13 cellular contexts compared by ENCODE assay signal in genomic region chr13:26561636-26562537, GRCh38. TPM values are rescaled to one million over a fixed set of nuclear protein-coding genes. Genes with fewer than 3 reads are reported as not detected.
DNase-seq lines count a peak whose midpoint lies in the region; ATAC-seq and TF ChIP-seq lines count a peak whose summit lies in the region.
"Had no signal": no experiment of that assay in that cellular context is flagged by ENCODE, and none has a peak within 500 bp of the region (broad histone marks: within the 10 kb centered on the region; RNA-seq: fewer than 3 reads in every experiment).

No MANE protein-coding gene starts in this region.

- no peak overlapping the region for H2AK5ac ChIP-seq in neuronal stem cell (ENCODE audit: low read depth, low read length)

- H2AFZ ChIP-seq in neuronal stem cell (ENCODE audit: low read length), result no peak overlapping the region

- TF ChIP-seq EP300 in gastroesophageal sphincter (IDR thresholded peaks at IDR 0.05), result no peak

- peaks cover 7 to 15% (median 12%) of the 10 kb centered on the region in 4 donors for H3K4me1 Mint-ChIP-seq in CD4-positive, alpha-beta memory T cell

- H3K27me3 ChIP-seq in neuronal stem cell (ENCODE audit: control insufficient read depth in 3 of 3, insufficient read depth in 3 of 3, low read depth in 1 of 3, low read length in 3 of 3), result no peaks in the 10 kb centered on the region
- no peaks in the 10 kb centered on the region for H3K27me3 ChIP-seq in gastroesophageal sphincter
- H3K27me3 ChIP-seq in CD4-positive, alpha-beta memory T cell (ENCODE audit: insufficient read depth, low read length), result peaks cover 22% of the 10 kb centered on the region

- no peak overlapping the region for H3K14ac ChIP-seq in neuronal stem cell (ENCODE audit: low read length)

- no peak overlapping the region for H3K4me2 ChIP-seq in neuronal stem cell (ENCODE audit: insufficient read depth, low read length, poor library complexity, severe bottlenecking)

- H3K18ac ChIP-seq in neuronal stem cell (ENCODE audit: low read length), result no peak overlapping the region

- no peak overlapping the region for H3K4me3 Mint-ChIP-seq in CD4-positive, alpha-beta memory T cell
- H3K4me3 Mint-ChIP-seq: WTC11 had no signal

- POLR2A ChIA-PET in CD4-positive, alpha-beta memory T cell (lab: Charles Lee; ENCODE audit: partially characterized antibody), result no interaction called here

- no peak overlapping the region for H3K23ac ChIP-seq in neuronal stem cell (ENCODE audit: low read depth, low read length, poor library complexity)

- H2BK15ac ChIP-seq in neuronal stem cell (ENCODE audit: low read length), result no peak overlapping the region

- H3K9ac ChIP-seq in neuronal stem cell (ENCODE audit: low read depth, low read length, poor library complexity), result no peak overlapping the region

- intact Hi-C loops in CD4-positive, alpha-beta memory T cell (cut with micrococcal nuclease), result no loop called here

- peaks cover 2% of the 10 kb centered on the region for H3K79me1 ChIP-seq in neuronal stem cell (ENCODE audit: low read depth, low read length)

- no peak overlapping the region for H3K27ac Mint-ChIP-seq in CD4-positive, alpha-beta memory T cell
- H3K27ac Mint-ChIP-seq: WTC11 had no signal

- no peak overlapping the region for H4K8ac ChIP-seq in neuronal stem cell (ENCODE audit: low read depth, low read length)

- DNase-seq in EL (peak; percentile 80), NCI-H82 (lab: John Stamatoyannopoulos, UW) (peak; percentile 77), fibroblast of pulmonary artery (ENCODE audit: low read depth) (peak; percentile 68), neuronal stem cell (ENCODE audit: low spot score) (peak; percentile 41), GM13976 (ENCODE audit: low spot score) (no peak), caudate nucleus (lab: John Stamatoyannopoulos, UW) (no peak)
- DNase-seq in CD4-positive, alpha-beta memory T cell, result no peak
- DNase-seq: activated T-cell treated with anti-CD3 and anti-CD28 coated beads, Interleukin-2, amount 50 U/mL, for 1 hour; Caco-2; midbrain; NCI-H510A had no signal

- no peak for ATAC-seq in gastroesophageal sphincter
- ATAC-seq: WTC11 had no signal

- TF ChIP-seq CTCF in fibroblast of pulmonary artery (IDR thresholded peaks at IDR 0.05; ENCODE audit: low read length, missing control alignments) (no peak), GM13976 (IDR thresholded peaks at IDR 0.05; ENCODE audit: borderline replicate concordance, control extremely low read depth, extremely low read depth, insufficient read depth, missing control alignments) (no peak), gastroesophageal sphincter (IDR thresholded peaks at IDR 0.05) (no peak)

- in situ Hi-C loops in GM13976 (cut with MboI; ENCODE audit: low sequenced_read_pairs, unreplicated experiment), result no loop called here

- WGBS in neuronal stem cell (ENCODE audit: extremely low coverage in 2 of 2, insufficient read length in 2 of 2, insufficient replicate concordance in 1 of 2), 2 donors, result no CpG with 5 or more reads among the region's 8 CpGs
- 55 to 62% methylated on average over 6 to 8 of the region's 8 CpGs for WGBS in gastroesophageal sphincter (ENCODE audit: low coverage in 1 of 2), 2 donors

- H3K4me1 ChIP-seq in neuronal stem cell (ENCODE audit: control insufficient read depth in 2 of 2, insufficient read depth in 1 of 2, low read depth in 1 of 2, low read length in 2 of 2), result peaks cover 27% of the 10 kb centered on the region in 2 donors
- H3K4me1 ChIP-seq in gastroesophageal sphincter, result peaks cover 0 to 39% (median 0%) of the 10 kb centered on the region in 3 donors
- H3K4me1 ChIP-seq in CD4-positive, alpha-beta memory T cell (ENCODE audit: insufficient read depth, low read length), result peaks cover 9% of the 10 kb centered on the region

- H3K4me3 ChIP-seq in fibroblast of pulmonary artery (replicated peaks; ENCODE audit: low read depth, low read length) (no peak overlapping the region), neuronal stem cell (ENCODE audit: low read length in 2 of 2) (peak overlapping the region in 1 of 2 donors; percentile 14), gastroesophageal sphincter (no peak overlapping the region)
- H3K4me3 ChIP-seq in CD4-positive, alpha-beta memory T cell (ENCODE audit: low read length in 2 of 2), result no peak overlapping the region

- peaks cover 0 to 4% (median 0%) of the 10 kb centered on the region in 8 donors for H3K9me3 Mint-ChIP-seq in CD4-positive, alpha-beta memory T cell
- H3K9me3 Mint-ChIP-seq: WTC11 had no signal

- no peak overlapping the region for H2BK5ac ChIP-seq in neuronal stem cell (ENCODE audit: low read length)

- H2BK120ac ChIP-seq in neuronal stem cell (ENCODE audit: low read depth, low read length), result no peak overlapping the region

- no peak overlapping the region for H4K91ac ChIP-seq in neuronal stem cell (ENCODE audit: low read depth, low read length, poor library complexity)

- CTCF ChIA-PET in CD4-positive, alpha-beta memory T cell (lab: Charles Lee; ENCODE audit: partially characterized antibody), result no interaction called here

- H3K27ac ChIP-seq in neuronal stem cell (replicated peaks; ENCODE audit: low read length), result peak overlapping the region; percentile 55
- no peak overlapping the region for H3K27ac ChIP-seq in caudate nucleus (ENCODE audit: low read depth, low read length)
- H3K27ac ChIP-seq in gastroesophageal sphincter, result no peak overlapping the region
- H3K27ac ChIP-seq in CD4-positive, alpha-beta memory T cell (ENCODE audit: low read depth, low read length), result no peak overlapping the region

- H3K27me3 Mint-ChIP-seq in CD4-positive, alpha-beta memory T cell, result peaks cover 25 to 29% of the 10 kb centered on the region in 2 donors

- H3K36me3 ChIP-seq in neuronal stem cell (replicated peaks in 1 of 2; ENCODE audit: control insufficient read depth in 2 of 2, insufficient read depth in 2 of 2, low read length in 2 of 2), result no peaks in the 10 kb centered on the region
- H3K36me3 ChIP-seq in gastroesophageal sphincter, result no peaks in the 10 kb centered on the region
- H3K36me3 ChIP-seq in CD4-positive, alpha-beta memory T cell (ENCODE audit: insufficient read depth, low read length), result no peaks in the 10 kb centered on the region

- TF ChIP-seq POLR2A in gastroesophageal sphincter (IDR thresholded peaks at IDR 0.05), result no peak

- no peaks in the 10 kb centered on the region for H3K36me3 Mint-ChIP-seq in CD4-positive, alpha-beta memory T cell
- H3K36me3 Mint-ChIP-seq: WTC11 had no signal

- no peak overlapping the region for H3K4ac ChIP-seq in neuronal stem cell (ENCODE audit: low read length)

- no peak overlapping the region for H2BK12ac ChIP-seq in neuronal stem cell (ENCODE audit: low read length)

- H3K9me3 ChIP-seq in neuronal stem cell (replicated peaks in 1 of 2; ENCODE audit: control insufficient read depth in 2 of 2, insufficient read depth in 1 of 2, low read depth in 1 of 2, low read length in 2 of 2), result no peaks in the 10 kb centered on the region
- H3K9me3 ChIP-seq in gastroesophageal sphincter, result no peaks in the 10 kb centered on the region
- H3K9me3 ChIP-seq in CD4-positive, alpha-beta memory T cell (ENCODE audit: control insufficient read depth in 1 of 2, low read length in 2 of 2), result no peaks in the 10 kb centered on the region
- H3K9me3 ChIP-seq: Caco-2 had no signal

RNA-seq across cellular contexts. Expression of gene WASF3, which starts 4.4 kb away (rescaled TPM):
- polyA plus RNA-seq in neuronal stem cell (2013, experiment 1 of 2), result 70.3 TPM
- 72.7 TPM for polyA plus RNA-seq in neuronal stem cell (2013, experiment 2 of 2)
- total RNA-seq in gastroesophageal sphincter, result 10 to 100 TPM; 13.7 to 19.0 (median 18.7) TPM
- total RNA-seq in CD4-positive, alpha-beta memory T cell, result not detected
- not detected for polyA plus RNA-seq in CD4-positive, alpha-beta memory T cell
- total RNA-seq: Caco-2 had no signal

Comparison
In these comparisons a context has a peak if more than half of its experiments do, and no peak if none do; other contexts are left out.
1. DNase-seq: peak in EL (single experiment), NCI-H82 (single experiment), fibroblast of pulmonary artery (single experiment) and neuronal stem cell (single experiment); none in GM13976 (single experiment), caudate nucleus (0 of 61) and CD4-positive, alpha-beta memory T cell (0 of 5).
2. RNA of gene WASF3, which starts 4.4 kb away (total RNA-seq): 13.7 to 19.0 TPM in gastroesophageal sphincter; not detected in CD4-positive, alpha-beta memory T cell; every median in the first group is over 10 times any median in the second.